Comparison of ENCODE assay signal across 8 cellular contexts in the genomic region with DNA sequence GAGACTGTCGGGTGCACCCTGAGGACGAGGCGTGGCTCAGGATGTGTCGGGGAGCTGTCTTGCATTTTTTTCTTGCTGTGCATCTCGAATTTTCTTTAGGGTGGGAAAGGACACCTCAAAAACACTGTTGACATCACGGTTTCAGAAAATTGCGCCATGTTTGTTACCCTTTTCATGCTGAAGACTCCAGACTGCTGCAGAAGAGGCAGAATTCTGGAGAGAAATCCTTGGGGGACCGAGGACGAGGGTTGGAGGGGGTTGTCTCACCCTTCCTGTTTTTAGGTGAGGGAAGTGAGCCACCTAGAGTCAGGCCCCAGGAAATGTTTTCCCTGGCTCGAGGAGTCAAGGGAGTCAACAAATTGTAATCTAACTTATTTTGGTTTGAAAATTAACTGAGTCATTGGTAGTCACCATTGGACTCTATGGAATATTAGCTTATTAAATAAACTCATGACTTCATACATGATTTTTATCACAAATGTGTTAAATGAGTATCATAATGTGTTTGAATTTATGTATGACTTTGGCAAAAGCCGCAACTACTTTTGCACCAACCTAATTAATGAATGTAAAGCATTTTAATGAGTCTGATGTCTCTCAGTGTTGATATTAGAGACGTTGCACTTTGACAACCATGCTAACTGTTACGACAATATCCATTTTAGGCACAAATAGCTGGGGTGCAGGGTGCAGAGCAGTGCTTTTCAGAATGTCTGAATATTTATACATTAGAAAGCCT. TPM values are rescaled to one million over a fixed set of nuclear protein-coding genes. Genes with fewer than 3 reads are reported as not detected.
DNase-seq lines count a peak whose midpoint lies in the region; ATAC-seq and TF ChIP-seq lines count a peak whose summit lies in the region.

No MANE protein-coding gene starts in this region.

- no peaks in the 10 kb centered on the region for H4K20me1 ChIP-seq in OCI-LY3 (ENCODE audit: insufficient read depth, low read length)

- H3K36me3 ChIP-seq in OCI-LY3 (replicated peaks; ENCODE audit: low read depth, low read length) (peaks cover under 1% of the 10 kb centered on the region), thyroid gland (no peaks in the 10 kb centered on the region)

- H3K27ac ChIP-seq in OCI-LY3 (ENCODE audit: low read length) (peak overlapping the region; percentile 22), thyroid gland (peak overlapping the region; percentile 66 to 93 (median 79))

- peak overlapping the region; percentile 56 for H3K9ac ChIP-seq in OCI-LY3 (ENCODE audit: low read length)

- peaks cover 21% of the 10 kb centered on the region for H3K79me2 ChIP-seq in OCI-LY3 (ENCODE audit: low read length)

- peak overlapping the region; percentile 90 for H3K27ac Mint-ChIP-seq in activated naive CD4-positive, alpha-beta T cell treated with anti-CD3 and anti-CD28 coated beads for 36 hours

- TF ChIP-seq POLR2A in thyroid gland (IDR thresholded peaks at IDR 0.05) = no peak

- H3K27me3 ChIP-seq in OCI-LY3 (ENCODE audit: low read depth, low read length) = peaks cover 29% of the 10 kb centered on the region
- H3K27me3 ChIP-seq in thyroid gland = no peaks in the 10 kb centered on the region

- peak overlapping the region; percentile 95 for H3K4me3 Mint-ChIP-seq in activated naive CD4-positive, alpha-beta T cell treated with anti-CD3 and anti-CD28 coated beads for 36 hours

- H3K27me3 Mint-ChIP-seq in activated naive CD4-positive, alpha-beta T cell treated with anti-CD3 and anti-CD28 coated beads for 36 hours (ENCODE audit: low read depth) = peaks cover 7% of the 10 kb centered on the region

- H3K9me3 ChIP-seq in OCI-LY3 (ENCODE audit: insufficient read depth, low read length) (no peaks in the 10 kb centered on the region), thyroid gland (no peaks in the 10 kb centered on the region)

- intact Hi-C loops in activated naive CD4-positive, alpha-beta T cell treated with anti-CD3 and anti-CD28 coated beads for 36 hours (cut with micrococcal nuclease) = loop anchor here (1.0 to 5.0 kb wide), 8 partner anchors 56 to 1801 kb away; partner anchors contain the start of genes CETN3, MBLAC2 and POLR3G
- intact Hi-C loops in thyroid gland (cut with DNase I) = loop anchor here (10.0 kb wide), 2 partner anchors 55 to 95 kb away; partner anchors contain the start of genes MBLAC2 and POLR3G

- H3K4me1 Mint-ChIP-seq in activated naive CD4-positive, alpha-beta T cell treated with anti-CD3 and anti-CD28 coated beads for 36 hours (ENCODE audit: low read depth) = peaks cover 22% of the 10 kb centered on the region

- peak overlapping the region; percentile 60 for H3K4me2 ChIP-seq in OCI-LY3 (ENCODE audit: low read length)

- H2AFZ ChIP-seq in OCI-LY3 (ENCODE audit: low read depth, low read length) = peak overlapping the region; percentile 98

- H3K4me1 ChIP-seq in OCI-LY3 (ENCODE audit: low read length) (peaks cover 14% of the 10 kb centered on the region), thyroid gland (peaks cover 14 to 23% of the 10 kb centered on the region in 2 donors)

- DNase-seq in DMS153 treated with DMSO at 0.1 percent for 48 hours (lab: John Stamatoyannopoulos, UW; ENCODE audit: unreplicated experiment) (peak; percentile 6), HT-29 (ENCODE audit: low spot score) (peak; percentile 85), glomerular visceral epithelial cell (ENCODE audit: extremely low spot score) (peak; percentile 79), occipital lobe (lab: John Stamatoyannopoulos, UW) (peak; percentile 67), thyroid gland (peak; percentile 66 to 72)
- peak; percentile 75 for DNase-seq in activated naive CD4-positive, alpha-beta T cell treated with anti-CD3 and anti-CD28 coated beads for 36 hours

- 6 to 7% methylated on average over 12 to 13 of the region's 13 CpGs for WGBS in thyroid gland, 2 donors

- H3K4me3 ChIP-seq in OCI-LY3 (ENCODE audit: low read length) (peak overlapping the region; percentile 87), thyroid gland (replicated peaks in 1 of 3) (peak overlapping the region; percentile 72 to 85 (median 79))

- peaks cover under 1% of the 10 kb centered on the region for H3K36me3 Mint-ChIP-seq in activated naive CD4-positive, alpha-beta T cell treated with anti-CD3 and anti-CD28 coated beads for 36 hours (ENCODE audit: low read depth)

- peak; percentile 56 for TF ChIP-seq CTCF in OCI-LY3 (IDR thresholded peaks at IDR 0.05; ENCODE audit: low read depth, low read length)
- TF ChIP-seq CTCF in thyroid gland (IDR thresholded peaks at IDR 0.05) = peak; percentile 21 to 87 (median 68)

- H3K9me3 Mint-ChIP-seq in activated naive CD4-positive, alpha-beta T cell treated with anti-CD3 and anti-CD28 coated beads for 36 hours = no peaks in the 10 kb centered on the region

- CTCF ChIA-PET in activated naive CD4-positive, alpha-beta T cell treated with anti-CD3 and anti-CD28 coated beads for 36 hours (lab: Charles Lee) = interaction anchor here (0.5 to 3.8 kb wide), 15 partner anchors 50 to 688 kb away, joined by 3 to 50 read pairs (median 3); partner anchors contain the start of genes MBLAC2 and POLR3G

- ATAC-seq in GM21381 (IDR thresholded peaks at IDR 0.05; ENCODE audit: unreplicated experiment) = peak; percentile 46

RNA-seq across cellular contexts. Expression of gene LYSMD3, which starts 0.7 kb away (rescaled TPM):
- total RNA-seq in HT-29 (2014; rRNA removed; shearing (Covaris generic)) = 1.8 and 2.8 TPM in 2 replicates
- total RNA-seq in activated naive CD4-positive, alpha-beta T cell treated with anti-CD3 and anti-CD28 coated beads for 36 hours = 10 to 100 TPM; 10.2 to 11.1 TPM
- total RNA-seq in occipital lobe (25.6 TPM), thyroid gland (10 to 100 TPM; 20.9 to 32.7 (median 27.2) TPM)

RNA-seq across cellular contexts. Expression of gene ADGRV1, which starts 28.5 kb away (rescaled TPM):
- 0.18 and 0.42 TPM in 2 replicates for total RNA-seq in HT-29 (2014; rRNA removed; shearing (Covaris generic))
- not detected for total RNA-seq in activated naive CD4-positive, alpha-beta T cell treated with anti-CD3 and anti-CD28 coated beads for 36 hours
- total RNA-seq in occipital lobe = 474 TPM
- 100 to 1,000 TPM; 129 to 158 (median 145) TPM for total RNA-seq in thyroid gland

RNA-seq across cellular contexts. Expression of gene POLR3G, which starts 55.4 kb away (rescaled TPM):
- 3.7 and 4.0 TPM in 2 replicates for total RNA-seq in HT-29 (2014; rRNA removed; shearing (Covaris generic))
- 10 to 100 TPM; 10.1 to 13.6 TPM for total RNA-seq in activated naive CD4-positive, alpha-beta T cell treated with anti-CD3 and anti-CD28 coated beads for 36 hours
- total RNA-seq in occipital lobe (4.5 TPM), thyroid gland (1 to 10 TPM; 1.0 to 4.0 (median 1.8) TPM)

RNA-seq across cellular contexts. Expression of gene MBLAC2, which starts 55.5 kb away (rescaled TPM):
- 4.0 and 5.2 TPM in 2 replicates for total RNA-seq in HT-29 (2014; rRNA removed; shearing (Covaris generic))
- 1 to 10 TPM; 2.4 to 2.8 TPM for total RNA-seq in activated naive CD4-positive, alpha-beta T cell treated with anti-CD3 and anti-CD28 coated beads for 36 hours
- total RNA-seq in occipital lobe (18.7 TPM), thyroid gland (1 to 10 TPM; 5.1 to 7.4 (median 6.5) TPM)

Comparison
In these comparisons a context has a peak if more than half of its experiments do, and no peak if none do; other contexts are left out.
1. Peak in every context shown above with its lines: DNase-seq, ATAC-seq, H3K4me3 ChIP-seq and H3K27ac ChIP-seq.
2. DNase-seq: peak in every context shown above with its lines; median percentile 85 in HT-29; 79 in glomerular visceral epithelial cell; 75 in activated naive CD4-positive, alpha-beta T cell treated with anti-CD3 and anti-CD28 coated beads for 36 hours; 69 in thyroid gland; 67 in occipital lobe; 6 in DMS153 treated with DMSO at 0.1 percent for 48 hours.
3. RNA of gene ADGRV1, which starts 28.5 kb away (total RNA-seq): 474 TPM in occipital lobe (single experiment) and 129 to 158 TPM in thyroid gland; 0.18 to 0.42 TPM in HT-29 and not detected in activated naive CD4-positive, alpha-beta T cell treated with anti-CD3 and anti-CD28 coated beads for 36 hours; every median in the first group is over 10 times any median in the second.